16 cellular contexts compared by ENCODE assay signal in genomic region chr9:121509175-121509574, GRCh38. TPM values are rescaled to one million over a fixed set of nuclear protein-coding genes. Genes with fewer than 3 reads are reported as not detected.
DNase-seq lines count a peak whose midpoint lies in the region; ATAC-seq and TF ChIP-seq lines count a peak whose summit lies in the region.
"Had no signal": no experiment of that assay in that cellular context is flagged by ENCODE, and none has a peak within 500 bp of the region (broad histone marks: within the 10 kb centered on the region; RNA-seq: fewer than 3 reads in every experiment).

No MANE protein-coding gene starts in this region.

- H2BK15ac ChIP-seq in IMR-90 (ENCODE audit: low read depth, low read length) = no peak overlapping the region

- no peak for TF ChIP-seq RAD21 in IMR-90 (IDR thresholded peaks at IDR 0.05; ENCODE audit: low read length)

- peak overlapping the region; percentile 21; the same call in 1 of the 2 replicates for H3K4me2 ChIP-seq in DOHH2 (ENCODE audit: low read length)
- no peak overlapping the region for H3K4me2 ChIP-seq in IMR-90 (ENCODE audit: low read depth, low read length)
- H3K4me2 ChIP-seq: A549 had no signal

- H3K18ac ChIP-seq in IMR-90 (ENCODE audit: low read depth, low read length) = no peak overlapping the region

- H3K36me3 ChIP-seq in DOHH2 (ENCODE audit: control insufficient read depth, low read length) (no peaks in the 10 kb centered on the region), IMR-90 (ENCODE audit: control insufficient read depth, insufficient read depth, low read length) (no peaks in the 10 kb centered on the region), iPS-20b (ENCODE audit: insufficient read depth, low read depth, low read length) (no peaks in the 10 kb centered on the region), gastroesophageal sphincter (no peaks in the 10 kb centered on the region), right atrium auricular region (no peaks in the 10 kb centered on the region)

- no peaks in the 10 kb centered on the region for H3K9me2 ChIP-seq in DOHH2 (replicated peaks; ENCODE audit: control insufficient read depth, low read length)

- H3K79me2 ChIP-seq in DOHH2 (ENCODE audit: control insufficient read depth, low read length) = no peaks in the 10 kb centered on the region

- no peak overlapping the region for H2AK5ac ChIP-seq in IMR-90 (ENCODE audit: low read depth, low read length)

- dilution Hi-C loops in IMR-90 (cut with HindIII; ENCODE audit: low sequenced_read_pairs, unreplicated experiment) = no loop called here

- ATAC-seq in IMR-90 (ENCODE audit: low read depth) = no peak
- no peak for ATAC-seq in gastroesophageal sphincter
- ATAC-seq: A549 had no signal

- TF ChIP-seq POLR2A in IMR-90 (IDR thresholded peaks at IDR 0.05; ENCODE audit: low read depth, low read length) (no peak), gastroesophageal sphincter (IDR thresholded peaks at IDR 0.05) (no peak)

- no peak overlapping the region for H3K4ac ChIP-seq in IMR-90 (ENCODE audit: low read depth, low read length)

- no peak overlapping the region for H4K8ac ChIP-seq in IMR-90 (ENCODE audit: low read depth in 2 of 2, low read length in 2 of 2)

- no peak overlapping the region for H2AFZ ChIP-seq in IMR-90 (replicated peaks; ENCODE audit: low read length, poor library complexity)
- H2AFZ ChIP-seq: GM23338 had no signal

- no TSS peak for BruUV-seq in IMR-90 (replicated peaks; lab: Mats Ljungman, UMichigan)

- intact Hi-C loops in IMR-90 (cut with micrococcal nuclease) = no loop called here

- H3K9me1 ChIP-seq in IMR-90 (ENCODE audit: insufficient read depth, low read length) = no peaks in the 10 kb centered on the region

- no CpG with 5 or more reads among the region's 5 CpGs for WGBS in IMR-90 (ENCODE audit: extremely low coverage in 2 of 2, insufficient read length in 1 of 2), 2 experiments
- WGBS in gastroesophageal sphincter (ENCODE audit: low coverage in 1 of 2), 2 donors = 94 to 95% methylated on average over 4 to 5 of the region's 5 CpGs

- DNase-seq in IMR-90 (peak; percentile 9), right atrium auricular region (ENCODE audit: low spot score) (no peak), NCI-H2081 treated with DMSO at 0.1 percent for 48 hours (lab: John Stamatoyannopoulos, UW) (no peak)
- DNase-seq: AML-193; CD4-positive, alpha-beta memory T cell; DMS79; GDM1; H7 had no signal

- CTCF ChIA-PET in IMR-90 (lab: Yijun Ruan, JAX) = no interaction called here

- no peak overlapping the region for H3K27ac ChIP-seq in DOHH2 (ENCODE audit: low read depth, low read length)
- H3K27ac ChIP-seq in IMR-90 (ENCODE audit: insufficient read depth, low read length) = no peak overlapping the region
- H3K27ac ChIP-seq in iPS-20b (ENCODE audit: low read length) = no peak overlapping the region
- no peak overlapping the region for H3K27ac ChIP-seq in gastroesophageal sphincter
- H3K27ac ChIP-seq in right atrium auricular region = no peak overlapping the region
- H3K27ac ChIP-seq: A549, C4-2B had no signal

- H3K9ac ChIP-seq in IMR-90 (ENCODE audit: low read depth, low read length) (no peak overlapping the region), iPS-20b (ENCODE audit: low read depth, low read length) (no peak overlapping the region)

- H4K20me1 ChIP-seq in DOHH2 (ENCODE audit: control insufficient read depth, insufficient read depth, low read depth, low read length) = no peaks in the 10 kb centered on the region
- H4K20me1 ChIP-seq in IMR-90 (ENCODE audit: insufficient read depth, low read length) = no peaks in the 10 kb centered on the region

- H3K9me3 ChIP-seq in DOHH2 (ENCODE audit: control insufficient read depth, insufficient read depth, low read length) (no peaks in the 10 kb centered on the region), IMR-90 (ENCODE audit: control insufficient read depth, insufficient read depth, low read length) (no peaks in the 10 kb centered on the region), iPS-20b (ENCODE audit: insufficient read depth, low read depth, low read length) (no peaks in the 10 kb centered on the region), gastroesophageal sphincter (no peaks in the 10 kb centered on the region), right atrium auricular region (no peaks in the 10 kb centered on the region)
- H3K9me3 ChIP-seq: A549 had no signal

- H2BK20ac ChIP-seq in IMR-90 (ENCODE audit: low read depth, low read length) = no peak overlapping the region

- H3K79me1 ChIP-seq in IMR-90 (ENCODE audit: low read depth in 1 of 2, low read length in 2 of 2) = no peaks in the 10 kb centered on the region

- TF ChIP-seq EP300 in gastroesophageal sphincter (IDR thresholded peaks at IDR 0.05) = no peak

- no peak overlapping the region for H4K91ac ChIP-seq in IMR-90 (ENCODE audit: insufficient read depth, low read depth, low read length)

- H4K5ac ChIP-seq in IMR-90 (ENCODE audit: low read depth, low read length) = no peak overlapping the region

- H3K23ac ChIP-seq in IMR-90 (ENCODE audit: low read depth, low read length) = no peak overlapping the region

- H3K14ac ChIP-seq in IMR-90 (replicated peaks; ENCODE audit: low read depth, low read length) = no peak overlapping the region

- 0 out of 2 replicates have a peak, but pooled peaks cover 4% of the 10 kb centered on the region for H3F3A ChIP-seq in DOHH2 (ENCODE audit: control insufficient read depth, insufficient read depth)

- no peak for TF ChIP-seq CTCF in DOHH2 (IDR thresholded peaks at IDR 0.05; ENCODE audit: low read depth, low read length, poor library complexity, severe bottlenecking)
- TF ChIP-seq CTCF in IMR-90 (conservative IDR thresholded peaks at IDR 0.05; ENCODE audit: low read depth, low read length) = no peak
- TF ChIP-seq CTCF in gastroesophageal sphincter (IDR thresholded peaks at IDR 0.05) = no peak
- TF ChIP-seq CTCF in right atrium auricular region (IDR thresholded peaks at IDR 0.05) = no peak

- H3K4me3 ChIP-seq in DOHH2 (ENCODE audit: low read length) = no peak overlapping the region
- no peak overlapping the region for H3K4me3 ChIP-seq in IMR-90 (ENCODE audit: insufficient read depth, low read depth, low read length)
- H3K4me3 ChIP-seq in iPS-20b (ENCODE audit: low read length) = 0 out of 2 replicates have a peak overlapping the region, but pooled peaks have one; percentile 0
- H3K4me3 ChIP-seq in gastroesophageal sphincter = no peak overlapping the region
- H3K4me3 ChIP-seq in right atrium auricular region = no peak overlapping the region
- H3K4me3 ChIP-seq: A549, GM23338 had no signal

- no peak overlapping the region for H2BK5ac ChIP-seq in IMR-90 (ENCODE audit: low read depth, low read length, poor library complexity, severe bottlenecking)

- H3K56ac ChIP-seq in IMR-90 (ENCODE audit: extremely low read depth, insufficient read depth, low read length) = no peak overlapping the region

- no peak overlapping the region for H2AK9ac ChIP-seq in IMR-90 (replicated peaks; ENCODE audit: low read depth, low read length, poor library complexity)

- H3K4me1 ChIP-seq in DOHH2 (ENCODE audit: control insufficient read depth, low read length) (peaks cover 13% of the 10 kb centered on the region), IMR-90 (ENCODE audit: control insufficient read depth, insufficient read depth, low read length) (no peaks in the 10 kb centered on the region), iPS-20b (ENCODE audit: insufficient read depth, low read length) (peaks cover 6% of the 10 kb centered on the region; the same call in 1 of the 2 replicates), gastroesophageal sphincter (peaks cover 0 to 10% (median 0%) of the 10 kb centered on the region in 3 donors), right atrium auricular region (peaks cover 0 to 10% of the 10 kb centered on the region in 2 donors)
- H3K4me1 ChIP-seq: A549 had no signal

- H2BK120ac ChIP-seq in IMR-90 (ENCODE audit: low read depth, low read length) = no peak overlapping the region

- no peaks in the 10 kb centered on the region for H3K27me3 ChIP-seq in DOHH2 (ENCODE audit: control insufficient read depth, low read length)
- peaks cover 31% of the 10 kb centered on the region for H3K27me3 ChIP-seq in IMR-90 (ENCODE audit: control insufficient read depth, insufficient read depth, low read length)
- peaks cover 13% of the 10 kb centered on the region; the same call in 1 of the 2 replicates for H3K27me3 ChIP-seq in iPS-20b (ENCODE audit: insufficient read depth, low read length)
- H3K27me3 ChIP-seq in gastroesophageal sphincter = no peaks in the 10 kb centered on the region
- no peaks in the 10 kb centered on the region for H3K27me3 ChIP-seq in right atrium auricular region

- POLR2A ChIA-PET in IMR-90 (lab: Charles Lee; ENCODE audit: unreplicated experiment) = no interaction called here

- in situ Hi-C loops in IMR-90 (cut with MboI; ENCODE audit: low sequenced_read_pairs) = no loop called here

TF ChIP-seq in IMR-90, 13 proteins besides CTCF, POLR2A, EP300 and RAD21 (continues in another document):
- TF ChIP-seq CEBPB (IDR thresholded peaks at IDR 0.05; ENCODE audit: low read depth, low read length) = no peak
- no peak for TF ChIP-seq MXI1 (IDR thresholded peaks at IDR 0.05; ENCODE audit: borderline replicate concordance, low read depth, low read length)
- no peak for TF ChIP-seq USF2 (IDR thresholded peaks at IDR 0.05; ENCODE audit: low read depth, low read length)
- no peak for TF ChIP-seq MAFK (IDR thresholded peaks at IDR 0.05; ENCODE audit: low read depth, low read length)
- no peak for TF ChIP-seq RCOR1 (IDR thresholded peaks at IDR 0.05; ENCODE audit: insufficient replicate concordance, low read length)
- TF ChIP-seq NFE2L2 (IDR thresholded peaks at IDR 0.05; ENCODE audit: low read depth, low read length) = no peak

RNA-seq across cellular contexts. Expression of gene GGTA1, which starts 9.5 kb away (rescaled TPM):
- total RNA-seq in IMR-90 (2012; rRNA removed) = not detected in 2 replicates
- polyA plus RNA-seq in IMR-90 (2012; rRNA removed) = not detected in 2 replicates
- polyA plus RNA-seq in IMR-90 (2012; cell fraction: cytosol; rRNA removed) = not detected in 2 replicates
- polyA plus RNA-seq in IMR-90 (2012; cell fraction: nucleus; rRNA removed; ENCODE audit: low replicate concordance) = not detected in 2 replicates
- 10 to 100 TPM in 1 of 4 donors, 1 to 10 TPM in 3; 5.1 to 22.2 (median 7.2) TPM for total RNA-seq in gastroesophageal sphincter
- total RNA-seq in right atrium auricular region = 10 to 100 TPM; 11.6 to 15.2 TPM
- total RNA-seq: CD4-positive, alpha-beta memory T cell; GM23338; H7; HT-29 had no signal
- polyA plus RNA-seq: AG04450; CD4-positive, alpha-beta memory T cell had no signal
